Comparison of ENCODE assay signal across 1 cellular context in the genomic region with DNA sequence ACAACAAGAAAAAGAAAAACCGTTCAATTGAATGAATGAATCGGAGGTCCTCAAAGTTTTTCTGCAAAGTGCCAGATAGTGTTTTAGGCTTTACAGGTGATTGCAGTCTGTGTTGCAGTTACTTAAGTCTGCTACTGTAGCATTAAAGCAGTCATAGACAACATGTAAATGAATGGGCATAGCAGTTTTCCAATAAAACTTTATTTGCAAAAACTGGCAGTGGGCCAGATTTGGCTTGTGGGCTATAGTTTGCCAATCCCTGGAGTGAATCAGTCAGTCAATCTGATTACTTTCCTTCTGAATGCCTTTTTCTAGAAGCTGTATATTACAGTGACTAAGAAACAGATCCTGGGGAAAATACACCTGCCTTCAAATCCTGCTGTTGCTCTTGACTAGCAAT.
TF ChIP-seq lines count a peak whose summit lies in the region.

No MANE protein-coding gene starts in this region.

TF ChIP-seq in K562, 482 proteins besides CTCF, POLR2A, EP300 and RAD21:
- no peak for TF ChIP-seq CBX8 (IDR thresholded peaks at IDR 0.05; ENCODE audit: borderline replicate concordance, extremely low read depth, low read depth, low read length, poor library complexity, severe bottlenecking)
- TF ChIP-seq, protein P1, sequence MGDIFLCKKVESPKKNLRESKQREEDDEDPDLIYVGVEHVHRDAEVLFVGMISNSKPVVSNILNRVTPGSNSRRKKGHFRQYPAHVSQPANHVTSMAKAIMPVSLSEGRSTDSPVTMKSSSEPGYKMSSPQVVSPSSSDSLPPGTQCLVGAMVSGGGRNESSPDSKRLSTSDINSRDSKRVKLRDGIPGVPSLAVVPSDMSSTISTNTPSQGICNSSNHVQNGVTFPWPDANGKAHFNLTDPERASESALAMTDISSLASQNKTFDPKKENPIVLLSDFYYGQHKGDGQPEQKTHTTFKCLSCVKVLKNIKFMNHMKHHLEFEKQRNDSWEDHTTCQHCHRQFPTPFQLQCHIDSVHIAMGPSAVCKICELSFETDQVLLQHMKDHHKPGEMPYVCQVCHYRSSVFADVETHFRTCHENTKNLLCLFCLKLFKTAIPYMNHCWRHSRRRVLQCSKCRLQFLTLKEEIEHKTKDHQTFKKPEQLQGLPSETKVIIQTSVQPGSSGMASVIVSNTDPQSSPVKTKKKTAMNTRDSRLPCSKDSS (IDR thresholded peaks at IDR 0.05; ENCODE audit: low read depth, partially characterized antibody), result no peak
- TF ChIP-seq SAFB (IDR thresholded peaks at IDR 0.05; ENCODE audit: borderline replicate concordance, low read depth, low read length), result no peak
- no peak for TF ChIP-seq FOXJ3 (CRISPR knock-in tag; IDR thresholded peaks at IDR 0.05)
- no peak for TF ChIP-seq MAFK (IDR thresholded peaks at IDR 0.05; ENCODE audit: low read length)
- TF ChIP-seq, protein P2, sequence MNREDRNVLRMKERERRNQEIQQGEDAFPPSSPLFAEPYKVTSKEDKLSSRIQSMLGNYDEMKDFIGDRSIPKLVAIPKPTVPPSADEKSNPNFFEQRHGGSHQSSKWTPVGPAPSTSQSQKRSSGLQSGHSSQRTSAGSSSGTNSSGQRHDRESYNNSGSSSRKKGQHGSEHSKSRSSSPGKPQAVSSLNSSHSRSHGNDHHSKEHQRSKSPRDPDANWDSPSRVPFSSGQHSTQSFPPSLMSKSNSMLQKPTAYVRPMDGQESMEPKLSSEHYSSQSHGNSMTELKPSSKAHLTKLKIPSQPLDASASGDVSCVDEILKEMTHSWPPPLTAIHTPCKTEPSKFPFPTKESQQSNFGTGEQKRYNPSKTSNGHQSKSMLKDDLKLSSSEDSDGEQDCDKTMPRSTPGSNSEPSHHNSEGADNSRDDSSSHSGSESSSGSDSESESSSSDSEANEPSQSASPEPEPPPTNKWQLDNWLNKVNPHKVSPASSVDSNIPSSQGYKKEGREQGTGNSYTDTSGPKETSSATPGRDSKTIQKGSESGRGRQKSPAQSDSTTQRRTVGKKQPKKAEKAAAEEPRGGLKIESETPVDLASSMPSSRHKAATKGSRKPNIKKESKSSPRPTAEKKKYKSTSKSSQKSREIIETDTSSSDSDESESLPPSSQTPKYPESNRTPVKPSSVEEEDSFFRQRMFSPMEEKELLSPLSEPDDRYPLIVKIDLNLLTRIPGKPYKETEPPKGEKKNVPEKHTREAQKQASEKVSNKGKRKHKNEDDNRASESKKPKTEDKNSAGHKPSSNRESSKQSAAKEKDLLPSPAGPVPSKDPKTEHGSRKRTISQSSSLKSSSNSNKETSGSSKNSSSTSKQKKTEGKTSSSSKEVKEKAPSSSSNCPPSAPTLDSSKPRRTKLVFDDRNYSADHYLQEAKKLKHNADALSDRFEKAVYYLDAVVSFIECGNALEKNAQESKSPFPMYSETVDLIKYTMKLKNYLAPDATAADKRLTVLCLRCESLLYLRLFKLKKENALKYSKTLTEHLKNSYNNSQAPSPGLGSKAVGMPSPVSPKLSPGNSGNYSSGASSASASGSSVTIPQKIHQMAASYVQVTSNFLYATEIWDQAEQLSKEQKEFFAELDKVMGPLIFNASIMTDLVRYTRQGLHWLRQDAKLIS (CRISPR knock-in tag; IDR thresholded peaks at IDR 0.05), result no peak
- TF ChIP-seq ERF (CRISPR knock-in tag; IDR thresholded peaks at IDR 0.05), result no peak
- TF ChIP-seq, protein P3, sequence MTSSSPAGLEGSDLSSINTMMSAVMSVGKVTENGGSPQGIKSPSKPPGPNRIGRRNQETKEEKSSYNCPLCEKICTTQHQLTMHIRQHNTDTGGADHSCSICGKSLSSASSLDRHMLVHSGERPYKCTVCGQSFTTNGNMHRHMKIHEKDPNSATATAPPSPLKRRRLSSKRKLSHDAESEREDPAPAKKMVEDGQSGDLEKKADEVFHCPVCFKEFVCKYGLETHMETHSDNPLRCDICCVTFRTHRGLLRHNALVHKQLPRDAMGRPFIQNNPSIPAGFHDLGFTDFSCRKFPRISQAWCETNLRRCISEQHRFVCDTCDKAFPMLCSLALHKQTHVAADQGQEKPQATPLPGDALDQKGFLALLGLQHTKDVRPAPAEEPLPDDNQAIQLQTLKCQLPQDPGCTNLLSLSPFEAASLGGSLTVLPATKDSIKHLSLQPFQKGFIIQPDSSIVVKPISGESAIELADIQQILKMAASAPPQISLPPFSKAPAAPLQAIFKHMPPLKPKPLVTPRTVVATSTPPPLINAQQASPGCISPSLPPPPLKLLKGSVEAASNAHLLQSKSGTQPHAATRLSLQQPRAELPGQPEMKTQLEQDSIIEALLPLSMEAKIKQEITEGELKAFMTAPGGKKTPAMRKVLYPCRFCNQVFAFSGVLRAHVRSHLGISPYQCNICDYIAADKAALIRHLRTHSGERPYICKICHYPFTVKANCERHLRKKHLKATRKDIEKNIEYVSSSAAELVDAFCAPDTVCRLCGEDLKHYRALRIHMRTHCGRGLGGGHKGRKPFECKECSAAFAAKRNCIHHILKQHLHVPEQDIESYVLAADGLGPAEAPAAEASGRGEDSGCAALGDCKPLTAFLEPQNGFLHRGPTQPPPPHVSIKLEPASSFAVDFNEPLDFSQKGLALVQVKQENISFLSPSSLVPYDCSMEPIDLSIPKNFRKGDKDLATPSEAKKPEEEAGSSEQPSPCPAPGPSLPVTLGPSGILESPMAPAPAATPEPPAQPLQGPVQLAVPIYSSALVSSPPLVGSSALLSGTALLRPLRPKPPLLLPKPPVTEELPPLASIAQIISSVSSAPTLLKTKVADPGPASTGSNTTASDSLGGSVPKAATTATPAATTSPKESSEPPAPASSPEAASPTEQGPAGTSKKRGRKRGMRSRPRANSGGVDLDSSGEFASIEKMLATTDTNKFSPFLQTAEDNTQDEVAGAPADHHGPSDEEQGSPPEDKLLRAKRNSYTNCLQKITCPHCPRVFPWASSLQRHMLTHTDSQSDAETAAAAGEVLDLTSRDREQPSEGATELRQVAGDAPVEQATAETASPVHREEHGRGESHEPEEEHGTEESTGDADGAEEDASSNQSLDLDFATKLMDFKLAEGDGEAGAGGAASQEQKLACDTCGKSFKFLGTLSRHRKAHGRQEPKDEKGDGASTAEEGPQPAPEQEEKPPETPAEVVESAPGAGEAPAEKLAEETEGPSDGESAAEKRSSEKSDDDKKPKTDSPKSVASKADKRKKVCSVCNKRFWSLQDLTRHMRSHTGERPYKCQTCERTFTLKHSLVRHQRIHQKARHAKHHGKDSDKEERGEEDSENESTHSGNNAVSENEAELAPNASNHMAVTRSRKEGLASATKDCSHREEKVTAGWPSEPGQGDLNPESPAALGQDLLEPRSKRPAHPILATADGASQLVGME (CRISPR knock-in tag; IDR thresholded peaks at IDR 0.05), result no peak
- no peak for TF ChIP-seq CBFA2T3 (IDR thresholded peaks at IDR 0.05)
- no peak for TF ChIP-seq GATAD2B (IDR thresholded peaks at IDR 0.05; ENCODE audit: borderline replicate concordance)
- no peak for TF ChIP-seq PCBP2 (IDR thresholded peaks at IDR 0.05; ENCODE audit: low read depth, low read length, poor library complexity, severe bottlenecking)
- peak; percentile 49; the same call in 1 of the 2 replicates for TF ChIP-seq NFIX (CRISPR knock-in tag; IDR thresholded peaks at IDR 0.05; ENCODE audit: low read depth)
- TF ChIP-seq ZBTB40 (IDR thresholded peaks at IDR 0.05), result peak; percentile 79
- no peak for TF ChIP-seq ZBTB40 (CRISPR knock-in tag; IDR thresholded peaks at IDR 0.05)
- peak; percentile 86 for TF ChIP-seq NFIC (IDR thresholded peaks at IDR 0.05)
- TF ChIP-seq ID3 (CRISPR knock-in tag; IDR thresholded peaks at IDR 0.05), result no peak
- TF ChIP-seq ID3 (tag; IDR thresholded peaks at IDR 0.05), result no peak
- TF ChIP-seq RCOR1 (IDR thresholded peaks at IDR 0.05; ENCODE audit: borderline replicate concordance in 1 of 2, low read depth in 2 of 2, low read length in 2 of 2), result no peak
- TF ChIP-seq NCOA4 (IDR thresholded peaks at IDR 0.05; ENCODE audit: partially characterized antibody), result no peak
